ENCODE assay signal across 12 cellular contexts in the genomic region with DNA sequence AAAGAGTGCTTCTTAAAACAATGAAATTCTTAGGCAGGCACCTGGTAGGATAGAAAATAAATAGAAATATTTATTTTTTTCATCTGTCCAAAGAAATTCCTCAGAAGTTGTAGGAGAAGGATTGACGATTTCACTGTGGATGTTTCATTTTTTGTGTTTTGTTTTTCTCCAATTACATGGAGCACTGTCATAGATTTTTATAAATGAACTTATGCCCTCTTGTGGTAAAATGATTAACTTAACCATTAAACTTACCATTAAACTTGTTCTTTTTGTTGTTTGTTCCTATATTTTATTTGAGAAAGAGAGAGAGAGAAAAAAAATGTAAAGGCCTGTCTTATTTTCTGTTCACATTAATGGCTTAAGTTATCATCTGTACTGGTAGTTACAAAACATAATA.
DNase-seq lines count a peak whose midpoint lies in the region; ATAC-seq and TF ChIP-seq lines count a peak whose summit lies in the region.
"Had no signal": no experiment of that assay in that cellular context is flagged by ENCODE, and none has a peak within 500 bp of the region (broad histone marks: within the 10 kb centered on the region; RNA-seq: fewer than 3 reads in every experiment).

No MANE protein-coding gene starts in this region.

- in situ Hi-C loops in KBM-7 (cut with MboI; ENCODE audit: low pct_unique_long_range_greater_than_20kb, low sequenced_read_pairs): no loop called here

- no peak overlapping the region for H3K4me3 ChIP-seq in AG10803 (ENCODE audit: low read length)

- no peaks in the 10 kb centered on the region for H3K36me3 Mint-ChIP-seq in Calu3 (ENCODE audit: insufficient read depth, unreplicated experiment)
- H3K36me3 Mint-ChIP-seq: naive thymus-derived CD4-positive, alpha-beta T cell had no signal

- no peak overlapping the region for H3K27ac Mint-ChIP-seq in Calu3 (ENCODE audit: unreplicated experiment)
- H3K27ac Mint-ChIP-seq: dendritic cell treated with granulocyte-macrophage colony-stimulating factor and Interleukin-4, amounts not matched to agents 40 ng/mL and 50 ng/mL, for 4 days; naive thymus-derived CD4-positive, alpha-beta T cell had no signal

- intact Hi-C loops in Calu3 (cut with micrococcal nuclease; ENCODE audit: unreplicated experiment): loop anchor here (2.0 to 5.0 kb wide), 4 partner anchors 118 to 1144 kb away; no protein-coding TSS in a partner anchor

- H3K9me3 Mint-ChIP-seq in Calu3 (ENCODE audit: low read depth, unreplicated experiment): no peaks in the 10 kb centered on the region
- H3K9me3 Mint-ChIP-seq: dendritic cell treated with granulocyte-macrophage colony-stimulating factor and Interleukin-4, amounts not matched to agents 40 ng/mL and 50 ng/mL, for 4 days had no signal

- DNase-seq in AG10803 (ENCODE audit: low read depth) (peak; percentile 49), KBM-7 (peak; percentile 55), iris pigment epithelial cell (ENCODE audit: low read depth) (peak; percentile 40), COLO829 (ENCODE audit: low spot score) (no peak), amniotic stem cell (lab: John Stamatoyannopoulos, UW) (no peak), Calu3 (no peak)
- DNase-seq: activated CD4-positive, alpha-beta T cell treated with anti-CD3 and anti-CD28 coated beads, Interleukin-2, amount 50 U/mL, for 1 hour; naive thymus-derived CD4-positive, alpha-beta T cell; NCI-H1092 treated with DMSO at 0.1 percent for 48 hours had no signal

- TF ChIP-seq CTCF in AG10803 (conservative IDR thresholded peaks at IDR 0.05; ENCODE audit: low read length): peak; percentile 38
- peak; percentile 57 for TF ChIP-seq CTCF in VCaP (conservative IDR thresholded peaks at IDR 0.05)
- TF ChIP-seq CTCF in Calu3 (IDR thresholded peaks at IDR 0.05; ENCODE audit: unreplicated experiment): no peak

- H3K27me3 Mint-ChIP-seq in Calu3 (ENCODE audit: unreplicated experiment): no peaks in the 10 kb centered on the region
- H3K27me3 Mint-ChIP-seq: dendritic cell treated with granulocyte-macrophage colony-stimulating factor and Interleukin-4, amounts not matched to agents 40 ng/mL and 50 ng/mL, for 4 days; naive thymus-derived CD4-positive, alpha-beta T cell had no signal

- H3K27ac ChIP-seq in VCaP: no peak overlapping the region

- CTCF ChIA-PET in Calu3 (lab: Charles Lee): no interaction called here

- no TSS peak for BruUV-seq in Calu3 (replicated peaks; lab: Mats Ljungman, UMichigan)

- ATAC-seq in GM18867 (IDR thresholded peaks at IDR 0.05; ENCODE audit: unreplicated experiment): no peak
- ATAC-seq: naive thymus-derived CD4-positive, alpha-beta T cell had no signal

- peaks cover 14% of the 10 kb centered on the region for H3K4me1 Mint-ChIP-seq in Calu3 (ENCODE audit: low read depth, unreplicated experiment)
- H3K4me1 Mint-ChIP-seq: naive thymus-derived CD4-positive, alpha-beta T cell had no signal

- no peak overlapping the region for H3K4me3 Mint-ChIP-seq in Calu3 (ENCODE audit: low read depth, unreplicated experiment)
- H3K4me3 Mint-ChIP-seq: dendritic cell treated with granulocyte-macrophage colony-stimulating factor and Interleukin-4, amounts not matched to agents 40 ng/mL and 50 ng/mL, for 4 days; naive thymus-derived CD4-positive, alpha-beta T cell had no signal

Comparison
In these comparisons a context has a peak if more than half of its experiments do, and no peak if none do; other contexts are left out.
1. DNase-seq: peak in AG10803 (single experiment), KBM-7 (single experiment) and iris pigment epithelial cell (single experiment); none in COLO829 (single experiment), amniotic stem cell (single experiment) and Calu3 (single experiment).